In the genomic region with DNA sequence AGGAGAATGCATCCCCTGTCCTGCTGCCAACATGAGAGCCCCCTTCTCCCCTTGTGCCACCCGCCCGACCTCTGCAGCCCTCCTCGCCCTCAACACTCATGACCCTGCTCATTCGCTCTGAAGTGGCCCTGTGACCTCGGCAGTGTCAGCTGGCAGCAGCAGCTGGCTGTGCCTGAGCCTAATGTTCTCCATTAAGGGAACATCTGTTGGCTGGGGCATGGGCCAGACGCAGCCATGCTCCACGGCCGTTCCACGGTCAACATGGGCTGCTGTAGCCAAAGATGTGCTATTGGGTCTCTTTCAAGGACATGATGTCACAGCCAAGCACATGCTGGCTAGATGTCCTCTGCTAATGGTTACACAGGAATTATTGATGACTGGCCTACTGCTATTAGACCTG, we compare ENCODE assay signal across 21 cellular contexts. TPM values are rescaled to one million over a fixed set of nuclear protein-coding genes. Genes with fewer than 3 reads are reported as not detected.
A peak's percentile ranks its signal among the peaks of the same experiment; 100 is the strongest.
DNase-seq lines count a peak whose midpoint lies in the region; ATAC-seq and TF ChIP-seq lines count a peak whose summit lies in the region.
"Had no signal": no experiment of that assay in that cellular context is flagged by ENCODE, and none has a peak within 500 bp of the region (broad histone marks: within the 10 kb centered on the region; RNA-seq: fewer than 3 reads in every experiment).

No MANE protein-coding gene starts in this region.

- H3K27ac ChIP-seq in heart right ventricle (peak overlapping the region in 3 of 10 donors; percentile 16 to 35 (median 20)), vagina (peak overlapping the region; percentile 44), colonic mucosa (no peak overlapping the region)
- H3K27ac ChIP-seq: ascending aorta, right lobe of liver had no signal

- 74 to 76% methylated on average over 9 of the region's 9 CpGs for WGBS in heart right ventricle, 2 donors

- TF ChIP-seq CTCF in heart right ventricle (IDR thresholded peaks at IDR 0.05) (no peak), vagina (IDR thresholded peaks at IDR 0.05) (no peak), colonic mucosa (IDR thresholded peaks at IDR 0.05) (no peak)

- TF ChIP-seq POLR2A in vagina (IDR thresholded peaks at IDR 0.05) = no peak

- H3K27me3 ChIP-seq in heart right ventricle (peaks cover 0 to 12% (median 0%) of the 10 kb centered on the region in 7 donors), vagina (no peaks in the 10 kb centered on the region), colonic mucosa (no peaks in the 10 kb centered on the region)
- H3K27me3 ChIP-seq: ascending aorta, BE2C, right lobe of liver had no signal

- no peak overlapping the region for H3K9ac ChIP-seq in colonic mucosa (ENCODE audit: low read depth in 2 of 2, low read length in 2 of 2)

- H3K9me3 ChIP-seq in heart right ventricle (no peaks in the 10 kb centered on the region), vagina (no peaks in the 10 kb centered on the region), colonic mucosa (no peaks in the 10 kb centered on the region)
- H3K9me3 ChIP-seq: ascending aorta, BE2C, right lobe of liver had no signal

- H3K36me3 ChIP-seq in heart right ventricle (no peaks in the 10 kb centered on the region), vagina (no peaks in the 10 kb centered on the region), colonic mucosa (no peaks in the 10 kb centered on the region)
- H3K36me3 ChIP-seq: ascending aorta, BE2C, right lobe of liver had no signal

- H3K4me3 ChIP-seq in heart right ventricle (no peak overlapping the region), vagina (no peak overlapping the region), colonic mucosa (no peak overlapping the region)
- H3K4me3 ChIP-seq: ascending aorta, right lobe of liver had no signal

- DNase-seq in NCI-H82 (lab: John Stamatoyannopoulos, UW) (peak; percentile 7), NCI-H82 treated with DMSO at 0.1 percent for 48 hours (lab: John Stamatoyannopoulos, UW; ENCODE audit: unreplicated experiment) (no peak), heart right ventricle (peak; percentile 50 to 63), posterior vena cava (ENCODE audit: low spot score) (peak; percentile 85), vagina (ENCODE audit: extremely low spot score in 2 of 2) (no peak), ureter (ENCODE audit: low spot score) (no peak), colonic mucosa (no peak)
- DNase-seq in central memory CD4-positive, alpha-beta T cell = no peak
- DNase-seq: 8988T, BE2C, COR-L47, H9, NCI-H1092, NCI-H526, SIG-M5 had no signal

- ATAC-seq in heart right ventricle = peak; percentile 40 to 84 (median 67)
- ATAC-seq: stimulated activated memory B cell treated with anti-CD40 and anti-IgM and Interleukin-4, amounts not matched to agents 10 μg/mL and 1 μg/mL and 100 μg/mL, for 72 hours had no signal

- H3K4me1 ChIP-seq in heart right ventricle = peaks cover 0 to 28% (median 6%) of the 10 kb centered on the region in 9 donors
- H3K4me1 ChIP-seq in vagina = peaks cover 12% of the 10 kb centered on the region
- H3K4me1 ChIP-seq in colonic mucosa = no peaks in the 10 kb centered on the region
- H3K4me1 ChIP-seq: ascending aorta, BE2C, right lobe of liver had no signal

- intact Hi-C loops in heart right ventricle (cut with DNase I) (no loop called here), posterior vena cava (cut with DNase I) (no loop called here), vagina (cut with DNase I) (no loop called here), colonic mucosa (cut with DNase I) (no loop called here)

RNA-seq across cellular contexts. Expression of gene ADCYAP1R1, which starts 22.3 kb away (rescaled TPM):
- total RNA-seq in heart right ventricle = 1 to 10 TPM in 9 of 10 donors, under 1 TPM in 1; 0.94 to 5.8 (median 1.8) TPM
- polyA plus RNA-seq in heart right ventricle = 1 to 10 TPM in 1 of 2 donors, under 1 TPM in 1; 0.59 to 1.1 TPM
- 1 to 10 TPM; 1.8 to 4.3 TPM for total RNA-seq in posterior vena cava
- 12.0 TPM for total RNA-seq in vagina
- total RNA-seq in ureter = 2.6 TPM
- total RNA-seq in colonic mucosa = under 1 TPM; 0.37 to 0.90 TPM
- total RNA-seq: activated CD8-positive, alpha-beta memory T cell treated with anti-CD3 and anti-CD28 coated beads for 36 hours; fibroblast of lung; OCI-LY7 had no signal
- polyA plus RNA-seq: fibroblast of lung had no signal

Comparison
In these comparisons a context has a peak if more than half of its experiments do, and no peak if none do; other contexts are left out.
1. DNase-seq: peak in NCI-H82 (single experiment), heart right ventricle (2 of 2) and posterior vena cava (single experiment); none in NCI-H82 treated with DMSO at 0.1 percent for 48 hours (single experiment), vagina (0 of 2), ureter (single experiment), colonic mucosa (single experiment) and central memory CD4-positive, alpha-beta T cell (single experiment).